Comparison of ENCODE assay signal across 8 cellular contexts in the genomic region with DNA sequence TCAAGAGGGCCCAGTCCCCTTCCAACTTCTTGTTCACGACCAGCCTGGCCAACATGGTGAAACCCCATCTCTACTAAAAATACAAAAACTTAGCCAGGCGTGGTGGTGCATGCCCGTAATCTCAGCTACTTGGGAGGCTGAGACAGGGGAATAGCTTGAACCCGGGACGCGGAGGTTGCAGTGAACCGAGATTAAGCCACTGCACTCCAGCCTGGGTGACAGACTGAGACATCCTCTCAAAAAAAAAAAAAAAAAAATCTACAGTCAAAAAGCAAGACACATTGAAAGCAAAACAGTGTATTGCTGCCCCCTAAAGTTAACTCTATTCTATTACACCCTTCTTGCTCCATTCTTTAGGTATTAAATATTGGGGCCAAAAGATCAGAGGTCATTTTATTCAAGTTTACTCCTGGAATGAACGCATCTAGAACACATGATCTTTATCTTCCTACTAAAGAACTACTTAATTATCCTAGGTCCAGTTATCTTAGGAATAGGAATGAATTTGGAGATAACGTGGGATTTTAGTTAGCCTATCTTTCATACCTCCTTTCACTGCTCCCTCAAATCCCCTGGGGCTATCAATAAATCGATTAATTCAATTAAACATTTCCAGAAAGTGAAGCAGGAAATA. TPM values are rescaled to one million over a fixed set of nuclear protein-coding genes. Genes with fewer than 3 reads are reported as not detected.
DNase-seq lines count a peak whose midpoint lies in the region; ATAC-seq and TF ChIP-seq lines count a peak whose summit lies in the region.

No MANE protein-coding gene starts in this region.

- WGBS in GM23248 (ENCODE audit: low coverage in 1 of 2, low lambda C conversion rate in 2 of 2, missing lambda C conversion rate in 2 of 2), 2 experiments = 22 to 24% methylated on average over 10 of the region's 10 CpGs
- 41 to 43% methylated on average over 10 of the region's 10 CpGs for WGBS in lower leg skin, 2 donors

- TF ChIP-seq CTCF in lower leg skin (IDR thresholded peaks at IDR 0.05) = no peak

- intact Hi-C loops in lower leg skin (cut with DNase I; ENCODE audit: low total_unique reads) = no loop called here

- peak; percentile 15 for ATAC-seq in activated T-helper 17 cell treated with anti-CD3 and anti-CD28 coated beads, Interleukin-2, amount 50 U/mL, for 72 hours (replicated peaks)
- ATAC-seq in stimulated activated effector memory CD8-positive, alpha-beta T cell treated with anti-CD3 and anti-CD28 coated beads, Interleukin-12 subunit alpha, Interleukin-12 subunit beta, amount 100 ng/mL, for 72 hours = peak; percentile 39

- H3K4me2 ChIP-seq in GM23248 (ENCODE audit: unreplicated experiment) = peak overlapping the region; percentile 81

- H3K27me3 ChIP-seq in GM23248 (replicated peaks; ENCODE audit: insufficient read depth) = no peaks in the 10 kb centered on the region

- H3K4me1 ChIP-seq in GM23248 (ENCODE audit: insufficient read depth) = peaks cover 29% of the 10 kb centered on the region

- H3K4me3 ChIP-seq in GM23248 (peak overlapping the region; percentile 96), lower leg skin (ENCODE audit: low read depth, poor library complexity, severe bottlenecking) (no peak overlapping the region)

- peak overlapping the region; percentile 98 for H3K27ac Mint-ChIP-seq in activated T-helper 17 cell treated with anti-CD3 and anti-CD28 coated beads, Interleukin-2, amount 50 U/mL, for 72 hours
- H3K27ac Mint-ChIP-seq in stimulated activated effector memory CD8-positive, alpha-beta T cell treated with anti-CD3 and anti-CD28 coated beads, Interleukin-12 subunit alpha, Interleukin-12 subunit beta, amount 100 ng/mL, for 72 hours = peak overlapping the region; percentile 45

- peaks cover 82% of the 10 kb centered on the region for H3K36me3 Mint-ChIP-seq in activated T-helper 17 cell treated with anti-CD3 and anti-CD28 coated beads, Interleukin-2, amount 50 U/mL, for 72 hours (ENCODE audit: low read depth)
- peaks cover 70% of the 10 kb centered on the region for H3K36me3 Mint-ChIP-seq in stimulated activated effector memory CD8-positive, alpha-beta T cell treated with anti-CD3 and anti-CD28 coated beads, Interleukin-12 subunit alpha, Interleukin-12 subunit beta, amount 100 ng/mL, for 72 hours

- no peaks in the 10 kb centered on the region for H3K9me3 ChIP-seq in GM23248 (ENCODE audit: low read depth)

- H3K4me1 Mint-ChIP-seq in activated T-helper 17 cell treated with anti-CD3 and anti-CD28 coated beads, Interleukin-2, amount 50 U/mL, for 72 hours = peaks cover 22% of the 10 kb centered on the region
- peaks cover 38% of the 10 kb centered on the region for H3K4me1 Mint-ChIP-seq in stimulated activated effector memory CD8-positive, alpha-beta T cell treated with anti-CD3 and anti-CD28 coated beads, Interleukin-12 subunit alpha, Interleukin-12 subunit beta, amount 100 ng/mL, for 72 hours

- no peak for TF ChIP-seq POLR2A in lower leg skin (IDR thresholded peaks at IDR 0.05)

- in situ Hi-C loops in GM23248 (cut with MboI) = loop anchor here (10.0 to 25.0 kb wide), 2 partner anchors 214 to 527 kb away; a partner anchor contains a TSS

- peaks cover 91% of the 10 kb centered on the region for H3K79me2 ChIP-seq in GM23248 (ENCODE audit: insufficient read depth)

- H3K9ac ChIP-seq in GM23248 = peak overlapping the region; percentile 94

- peak overlapping the region; percentile 98 for H3K4me3 Mint-ChIP-seq in activated T-helper 17 cell treated with anti-CD3 and anti-CD28 coated beads, Interleukin-2, amount 50 U/mL, for 72 hours
- H3K4me3 Mint-ChIP-seq in stimulated activated effector memory CD8-positive, alpha-beta T cell treated with anti-CD3 and anti-CD28 coated beads, Interleukin-12 subunit alpha, Interleukin-12 subunit beta, amount 100 ng/mL, for 72 hours = peak overlapping the region; percentile 96

- no peaks in the 10 kb centered on the region for H3K9me3 Mint-ChIP-seq in activated T-helper 17 cell treated with anti-CD3 and anti-CD28 coated beads, Interleukin-2, amount 50 U/mL, for 72 hours
- H3K9me3 Mint-ChIP-seq in stimulated activated effector memory CD8-positive, alpha-beta T cell treated with anti-CD3 and anti-CD28 coated beads, Interleukin-12 subunit alpha, Interleukin-12 subunit beta, amount 100 ng/mL, for 72 hours = no peaks in the 10 kb centered on the region

- H3K36me3 ChIP-seq in GM23248 (ENCODE audit: low read depth) = peaks cover 35% of the 10 kb centered on the region

- peaks cover 30% of the 10 kb centered on the region for H3F3A ChIP-seq in GM23248 (ENCODE audit: insufficient read depth)

- no peaks in the 10 kb centered on the region for H3K9me2 ChIP-seq in GM23248 (ENCODE audit: insufficient read depth)

- H2AFZ ChIP-seq in GM23248 = no peak overlapping the region

- H4K20me1 ChIP-seq in GM23248 (ENCODE audit: insufficient read depth) = no peaks in the 10 kb centered on the region; the same call in 1 of the 2 replicates

- no peak overlapping the region for H3K27ac ChIP-seq in GM23248

- peak; percentile 61 for DNase-seq in activated CD8-positive, alpha-beta memory T cell treated with anti-CD3 and anti-CD28 coated beads for 24 hours
- DNase-seq in activated CD8-positive, alpha-beta memory T cell treated with anti-CD3 and anti-CD28 coated beads, Interleukin-2, amount 50 U/mL, for 4 hours = no peak
- DNase-seq in GM23248 (peak; percentile 69), NCI-H2227 treated with DMSO at 0.1 percent for 48 hours (lab: John Stamatoyannopoulos, UW) (peak; percentile 35), hepatic stellate cell (ENCODE audit: low spot score) (peak; percentile 36), lower leg skin (ENCODE audit: low spot score in 2 of 2) (no peak)
- peak in 1 of 2 donors; percentile 55 for DNase-seq in stimulated activated effector memory CD8-positive, alpha-beta T cell treated with anti-CD3 and anti-CD28 coated beads, Interleukin-12 subunit alpha, Interleukin-12 subunit beta, amount 100 ng/mL, for 72 hours (ENCODE audit: low spot score in 2 of 2)

- H3K27me3 Mint-ChIP-seq in activated T-helper 17 cell treated with anti-CD3 and anti-CD28 coated beads, Interleukin-2, amount 50 U/mL, for 72 hours = no peaks in the 10 kb centered on the region

RNA-seq across cellular contexts. Expression of a gene that starts 2.4 kb away (rescaled TPM):
- total RNA-seq in GM23248 (2014; rRNA removed; shearing (Covaris generic)) = 57.2 and 70.2 TPM in 2 replicates
- polyA plus RNA-seq in GM23248 (2016; fragmentation: Nextera tagmentation; extraction: Ambion mirVana) = 121 and 126 TPM in 2 replicates
- 10 to 100 TPM; 49.4 to 52.7 TPM for total RNA-seq in activated T-helper 17 cell treated with anti-CD3 and anti-CD28 coated beads, Interleukin-2, amount 50 U/mL, for 72 hours
- total RNA-seq in lower leg skin = 10 to 100 TPM; 29.7 to 52.7 (median 34.8) TPM

RNA-seq across cellular contexts. Expression of a gene that starts 2.7 kb away (rescaled TPM):
- 430 and 550 TPM in 2 replicates for total RNA-seq in GM23248 (2014; rRNA removed; shearing (Covaris generic))
- polyA plus RNA-seq in GM23248 (2016; fragmentation: Nextera tagmentation; extraction: Ambion mirVana) = 300 and 303 TPM in 2 replicates
- total RNA-seq in activated T-helper 17 cell treated with anti-CD3 and anti-CD28 coated beads, Interleukin-2, amount 50 U/mL, for 72 hours = 100 to 1,000 TPM; 114 to 253 TPM
- 100 to 1,000 TPM in 1 of 4 donors, 10 to 100 TPM in 3; 53.3 to 198 (median 72.8) TPM for total RNA-seq in lower leg skin

RNA-seq across cellular contexts. Expression of a gene that starts 22.5 kb away (rescaled TPM):
- total RNA-seq in GM23248 (2014; rRNA removed; shearing (Covaris generic)) = 0.89 and 4.3 TPM in 2 replicates
- polyA plus RNA-seq in GM23248 (2016; fragmentation: Nextera tagmentation; extraction: Ambion mirVana) = 2.1 and 2.2 TPM in 2 replicates
- total RNA-seq in activated T-helper 17 cell treated with anti-CD3 and anti-CD28 coated beads, Interleukin-2, amount 50 U/mL, for 72 hours = not detected
- total RNA-seq in lower leg skin = 10 to 100 TPM in 2 of 4 donors, 1 to 10 TPM in 2; 3.5 to 17.9 (median 8.9) TPM

Comparison
In these comparisons a context has a peak if more than half of its experiments do, and no peak if none do; other contexts are left out.
1. DNase-seq: peak in activated CD8-positive, alpha-beta memory T cell treated with anti-CD3 and anti-CD28 coated beads for 24 hours (single experiment), GM23248 (single experiment), NCI-H2227 treated with DMSO at 0.1 percent for 48 hours (single experiment) and hepatic stellate cell (single experiment); none in activated CD8-positive, alpha-beta memory T cell treated with anti-CD3 and anti-CD28 coated beads, Interleukin-2, amount 50 U/mL, for 4 hours (single experiment) and lower leg skin (0 of 2).